ENCODE assay signal across 8 cellular contexts in the genomic region with DNA sequence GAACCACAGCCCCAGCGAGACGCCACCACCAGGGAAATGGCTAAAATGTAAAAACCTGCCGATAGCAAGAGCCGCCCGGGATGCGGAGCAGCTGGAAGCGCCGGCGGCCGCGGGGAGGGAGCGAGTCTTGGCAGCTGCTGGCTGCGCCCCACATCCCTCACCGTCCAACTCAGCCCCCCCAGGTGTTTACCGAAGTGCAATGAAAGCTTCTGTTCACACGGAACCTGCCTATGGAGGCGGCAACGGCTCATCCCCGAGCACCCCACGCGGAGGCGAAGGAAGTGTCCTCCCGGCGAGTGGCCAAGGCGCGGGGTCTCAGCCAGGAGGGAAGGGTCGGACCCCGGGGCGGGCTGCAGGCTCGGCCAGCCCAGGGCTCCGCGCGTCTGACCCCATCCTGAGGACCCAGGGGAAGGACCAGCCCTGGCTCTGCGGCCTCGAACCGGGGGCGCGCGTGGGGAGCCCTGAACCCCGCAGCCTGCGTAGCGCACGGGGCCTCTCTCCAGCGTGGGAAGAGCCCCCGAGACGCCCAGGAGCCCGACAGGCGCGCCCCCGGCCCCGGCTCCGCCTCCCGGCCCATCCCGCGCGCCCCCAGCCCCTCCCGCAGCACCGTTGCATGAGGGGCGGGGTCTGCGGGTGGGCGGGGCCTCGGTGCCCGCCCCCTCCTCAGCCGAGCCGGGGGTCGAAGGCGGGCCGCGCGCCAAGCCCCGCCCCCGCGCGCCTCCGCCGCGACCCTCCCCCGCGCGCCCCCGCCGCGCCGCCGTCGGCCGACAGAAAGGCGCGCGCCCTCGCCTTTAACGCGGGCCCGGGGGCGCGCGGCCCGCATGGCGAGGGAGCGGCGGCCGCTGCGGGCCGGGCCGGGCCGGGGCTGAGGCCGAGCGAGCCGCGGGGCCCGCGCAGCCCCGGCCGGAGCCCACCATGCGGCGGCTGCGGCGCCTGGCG. TPM values are rescaled to one million over a fixed set of nuclear protein-coding genes. Genes with fewer than 3 reads are reported as not detected.
A peak's percentile ranks its signal among the peaks of the same experiment; 100 is the strongest.
DNase-seq lines count a peak whose midpoint lies in the region; ATAC-seq and TF ChIP-seq lines count a peak whose summit lies in the region.

A gene (plus strand): TSS at position 822 of the 939 bp plus-strand sequence. CDS start 94 bp downstream, at position 916.

- ATAC-seq in T-cell (replicated peaks in 1 of 4) (peak; percentile 41 to 49 (median 42)), psoas muscle (no peak), HG03039 (IDR thresholded peaks at IDR 0.05; ENCODE audit: unreplicated experiment) (no peak), GM21526 (IDR thresholded peaks at IDR 0.05; ENCODE audit: low FRiP score, unreplicated experiment) (no peak)

- peaks cover 13 to 54% of the 10 kb centered on the region in 2 donors for H3K27me3 Mint-ChIP-seq in T-cell

- no peaks in the 10 kb centered on the region for H3K4me1 ChIP-seq in ACC112 (ENCODE audit: control insufficient read depth, insufficient read depth, low read length, unreplicated experiment)
- peaks cover 9% of the 10 kb centered on the region for H3K4me1 ChIP-seq in psoas muscle

- no peaks in the 10 kb centered on the region for H3K9me3 Mint-ChIP-seq in T-cell

- H2AFZ ChIP-seq in ACC112 (ENCODE audit: low read length, unreplicated experiment) = peak within 1 kb of the TSS; percentile 60

- WGBS in psoas muscle, 3 donors = 1 to 2% (median 2%) methylated on average over 45 to 117 of the region's 119 CpGs

- TF ChIP-seq CTCF in psoas muscle (IDR thresholded peaks at IDR 0.05) = no peak

- H3K4me3 Mint-ChIP-seq in T-cell = peak within 1 kb of the TSS; percentile 52 to 77 (median 63)

- no peak within 1 kb of the TSS for H3K27ac ChIP-seq in ACC112 (ENCODE audit: low read depth, low read length)
- H3K27ac ChIP-seq in psoas muscle = no peak within 1 kb of the TSS

- no peaks in the 10 kb centered on the region for H3K79me2 ChIP-seq in ACC112 (ENCODE audit: control insufficient read depth, insufficient read depth, low read length, unreplicated experiment)

- no peak within 1 kb of the TSS for H3K27ac Mint-ChIP-seq in T-cell

- H3K27me3 ChIP-seq in ACC112 (ENCODE audit: insufficient read depth, low read length) (peaks cover 6% of the 10 kb centered on the region; the same call in 1 of the 2 replicates), psoas muscle (ENCODE audit: insufficient read depth in 3 of 3, low read length in 2 of 3) (peaks cover 0 to 46% (median 21%) of the 10 kb centered on the region in 3 donors)

- no peaks in the 10 kb centered on the region for H3K36me3 ChIP-seq in ACC112 (ENCODE audit: insufficient read depth, low read length)
- H3K36me3 ChIP-seq in psoas muscle (ENCODE audit: insufficient read depth in 1 of 2, low read depth in 1 of 2) = no peaks in the 10 kb centered on the region

- H3K9me3 ChIP-seq in psoas muscle = no peaks in the 10 kb centered on the region

- DNase-seq in HuH-7.5 (ENCODE audit: low spot score) = peak; percentile 95
- DNase-seq in T-cell = peak in 2 of 34 experiments; percentile 15 to 21
- DNase-seq in glomerular endothelial cell (ENCODE audit: extremely low read depth, low read depth, low spot score) = no peak
- no peak for DNase-seq in psoas muscle
- no peak for DNase-seq in AML-193 (lab: John Stamatoyannopoulos, UW)

- peaks cover 4 to 11% (median 9%) of the 10 kb centered on the region in 3 donors for H3K4me1 Mint-ChIP-seq in T-cell

- H3K36me3 Mint-ChIP-seq in T-cell = no peaks in the 10 kb centered on the region

- intact Hi-C loops in psoas muscle (cut with DNase I) = no loop called here

- POLR2A ChIA-PET in T-cell (lab: Charles Lee) = no interaction called here

- peak within 1 kb of the TSS; percentile 71 for H3K4me3 ChIP-seq in ACC112 (ENCODE audit: low read depth, low read length)
- H3K4me3 ChIP-seq in psoas muscle = peak within 1 kb of the TSS; percentile 55

- CTCF ChIA-PET in T-cell (lab: Charles Lee) = interaction anchor here in 1 of 2 donors (0.6 kb wide), 1 partner anchor 11 kb away, joined by 3 read pairs; no protein-coding TSS in a partner anchor

RNA-seq across cellular contexts. Expression of the gene that starts here (rescaled TPM):
- 1 to 10 TPM in 1 of 5 donors, under 1 TPM in 4; 0.25 to 2.1 (median 0.77) TPM for total RNA-seq in T-cell
- 153 and 247 TPM in 2 replicates for total RNA-seq in glomerular endothelial cell
- 1 to 10 TPM; 1.4 to 2.7 (median 2.3) TPM for total RNA-seq in psoas muscle
- 1 to 10 TPM; 2.2 to 5.3 (median 3.5) TPM for polyA plus RNA-seq in psoas muscle

Comparison
In these comparisons a context has a peak if more than half of its experiments do, and no peak if none do; other contexts are left out.
1. RNA of the gene that starts here (total RNA-seq): 153 to 247 TPM in glomerular endothelial cell; 1.4 to 2.7 TPM in psoas muscle and 0.25 to 2.1 TPM in T-cell; every median in the first group is over 10 times any median in the second.
2. ATAC-seq: peak in T-cell (4 of 4); none in psoas muscle (0 of 4), HG03039 (single experiment) and GM21526 (single experiment).